Comparison of ENCODE assay signal across 18 cellular contexts in the genomic region with DNA sequence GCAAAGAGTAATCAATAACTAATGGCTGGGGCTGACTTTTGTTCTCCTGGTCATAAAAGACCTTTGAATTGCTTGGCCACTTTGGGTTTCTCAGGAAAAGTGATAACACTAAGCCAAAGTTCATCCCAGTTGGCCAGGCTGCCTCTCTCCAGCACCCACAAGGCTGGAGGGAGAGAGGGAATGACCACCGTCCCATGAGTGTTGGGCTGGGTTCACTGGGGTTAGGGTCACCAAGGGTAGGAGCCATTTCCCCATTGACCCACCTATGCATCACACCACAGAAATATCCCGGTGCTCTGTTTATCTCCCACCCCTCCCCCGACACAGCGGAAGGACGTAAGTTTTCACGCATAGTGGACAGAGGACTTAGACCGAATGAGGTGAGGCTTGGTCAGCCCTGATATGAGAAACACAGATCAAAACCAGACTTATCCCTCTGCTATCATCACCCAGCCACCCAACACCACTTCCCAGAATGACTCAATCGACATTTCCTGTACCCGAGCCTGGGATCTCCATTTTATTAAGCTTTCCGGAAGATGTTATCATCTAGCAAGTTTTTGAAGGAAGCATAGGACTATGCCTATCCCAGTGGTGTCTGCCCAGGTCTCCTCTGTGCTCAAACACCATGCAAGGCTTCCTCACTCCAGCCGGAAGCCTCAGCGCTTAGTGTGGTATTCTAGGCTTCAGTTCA. TPM values are rescaled to one million over a fixed set of nuclear protein-coding genes. Genes with fewer than 3 reads are reported as not detected.
DNase-seq lines count a peak whose midpoint lies in the region; FAIRE-seq and TF ChIP-seq lines count a peak whose summit lies in the region.
"Had no signal": no experiment of that assay in that cellular context is flagged by ENCODE, and none has a peak within 500 bp of the region (broad histone marks: within the 10 kb centered on the region; RNA-seq: fewer than 3 reads in every experiment).

No MANE protein-coding gene starts in this region.

- peaks cover 9 to 13% of the 10 kb centered on the region in 2 donors for H3K4me1 ChIP-seq in duodenal mucosa (ENCODE audit: control insufficient read depth in 1 of 2, insufficient read depth in 2 of 2, low read length in 2 of 2)
- H3K4me1 ChIP-seq in liver (ENCODE audit: control insufficient read depth in 4 of 4, insufficient read depth in 4 of 4, low read length in 3 of 4): peaks cover 2 to 10% (median 4%) of the 10 kb centered on the region in 4 donors
- no peaks in the 10 kb centered on the region for H3K4me1 ChIP-seq in testis

- H3K9ac ChIP-seq in duodenal mucosa (ENCODE audit: low read depth in 1 of 2, low read length in 2 of 2): no peak overlapping the region
- H3K9ac ChIP-seq in liver (ENCODE audit: low read depth in 1 of 2, low read length in 2 of 2): no peak overlapping the region

- no peaks in the 10 kb centered on the region for H3K9me3 ChIP-seq in duodenal mucosa (ENCODE audit: control insufficient read depth in 1 of 2, low read length in 2 of 2)
- no peaks in the 10 kb centered on the region for H3K9me3 ChIP-seq in liver (ENCODE audit: control insufficient read depth in 4 of 4, low read length in 3 of 4)
- H3K9me3 ChIP-seq in testis: no peaks in the 10 kb centered on the region

- H3K27ac ChIP-seq in duodenal mucosa (ENCODE audit: low read depth, low read length) (peak overlapping the region; percentile 50), liver (ENCODE audit: low read depth in 1 of 2, low read length in 2 of 2) (no peak overlapping the region), testis (no peak overlapping the region)

- peak overlapping the region; percentile 20 to 25 for H3K4me3 ChIP-seq in duodenal mucosa (ENCODE audit: low read depth in 1 of 2, low read length in 2 of 2)
- H3K4me3 ChIP-seq in liver (ENCODE audit: low read depth in 1 of 3, low read length in 3 of 3): no peak overlapping the region
- H3K4me3 ChIP-seq in testis: no peak overlapping the region

- H3K36me3 ChIP-seq in duodenal mucosa (ENCODE audit: control insufficient read depth in 1 of 2, insufficient read depth in 2 of 2, low read length in 2 of 2): no peaks in the 10 kb centered on the region
- no peaks in the 10 kb centered on the region for H3K36me3 ChIP-seq in liver (ENCODE audit: control insufficient read depth in 4 of 4, insufficient read depth in 3 of 4, low read depth in 1 of 4, low read length in 3 of 4)
- H3K36me3 ChIP-seq in testis (ENCODE audit: low read depth, missing control alignments): no peaks in the 10 kb centered on the region

- no peak for TF ChIP-seq RAD21 in liver (IDR thresholded peaks at IDR 0.05)

- DNase-seq in CMK (ENCODE audit: low read depth) (peak; percentile 74), NCI-H226 (peak; percentile 12), NCI-H345 treated with DMSO at 0.1 percent for 48 hours (lab: John Stamatoyannopoulos, UW; ENCODE audit: unreplicated experiment) (no peak), GM12892 (ENCODE audit: insufficient read length) (no peak), testis (no peak), midbrain (lab: John Stamatoyannopoulos, UW) (no peak)
- DNase-seq: Calu3, HFFc6, Karpas-422, NCI-H1417, NCI-H1930, NCI-H2171, NCI-H510A, NCI-H82, SIG-M5 had no signal

- intact Hi-C loops in testis (cut with DNase I; ENCODE audit: low total_unique reads): no loop called here

- FAIRE-seq in GM12892 (lab: Jason Lieb, UNC): no peak
- FAIRE-seq: H1 had no signal

- H3K27me3 ChIP-seq in duodenal mucosa (ENCODE audit: control insufficient read depth in 1 of 2, insufficient read depth in 2 of 2, low read length in 2 of 2) (no peaks in the 10 kb centered on the region), liver (ENCODE audit: control insufficient read depth in 4 of 4, insufficient read depth in 4 of 4, low read length in 3 of 4) (no peaks in the 10 kb centered on the region), testis (no peaks in the 10 kb centered on the region)

- no peak for TF ChIP-seq POLR2A in GM12892 (IDR thresholded peaks at IDR 0.05; ENCODE audit: low read depth, low read length)
- TF ChIP-seq POLR2A in testis (IDR thresholded peaks at IDR 0.05): no peak

- 73% methylated on average over 12 of the region's 12 CpGs for WGBS in liver
- 56 to 77% methylated on average over 11 to 12 of the region's 12 CpGs for WGBS in testis, 2 donors

- TF ChIP-seq CTCF in liver (IDR thresholded peaks at IDR 0.05; ENCODE audit: low read depth, low read length, missing input control) (no peak), testis (IDR thresholded peaks at IDR 0.05) (no peak)

TF ChIP-seq in liver, 16 proteins besides CTCF, POLR2A, EP300 and RAD21:
- TF ChIP-seq ATF3 (IDR thresholded peaks at IDR 0.05): no peak
- TF ChIP-seq ZBTB33 (IDR thresholded peaks at IDR 0.05): no peak
- no peak for TF ChIP-seq YY1 (IDR thresholded peaks at IDR 0.05)
- no peak for TF ChIP-seq HNF4G (IDR thresholded peaks at IDR 0.05)
- no peak for TF ChIP-seq FOXA1 (IDR thresholded peaks at IDR 0.05)
- TF ChIP-seq RXRA (IDR thresholded peaks at IDR 0.05): peak; percentile 43 to 50
- no peak for TF ChIP-seq NR2F2 (IDR thresholded peaks at IDR 0.05)
- no peak for TF ChIP-seq TAF1 (conservative IDR thresholded peaks at IDR 0.05)
- TF ChIP-seq, protein P1, sequence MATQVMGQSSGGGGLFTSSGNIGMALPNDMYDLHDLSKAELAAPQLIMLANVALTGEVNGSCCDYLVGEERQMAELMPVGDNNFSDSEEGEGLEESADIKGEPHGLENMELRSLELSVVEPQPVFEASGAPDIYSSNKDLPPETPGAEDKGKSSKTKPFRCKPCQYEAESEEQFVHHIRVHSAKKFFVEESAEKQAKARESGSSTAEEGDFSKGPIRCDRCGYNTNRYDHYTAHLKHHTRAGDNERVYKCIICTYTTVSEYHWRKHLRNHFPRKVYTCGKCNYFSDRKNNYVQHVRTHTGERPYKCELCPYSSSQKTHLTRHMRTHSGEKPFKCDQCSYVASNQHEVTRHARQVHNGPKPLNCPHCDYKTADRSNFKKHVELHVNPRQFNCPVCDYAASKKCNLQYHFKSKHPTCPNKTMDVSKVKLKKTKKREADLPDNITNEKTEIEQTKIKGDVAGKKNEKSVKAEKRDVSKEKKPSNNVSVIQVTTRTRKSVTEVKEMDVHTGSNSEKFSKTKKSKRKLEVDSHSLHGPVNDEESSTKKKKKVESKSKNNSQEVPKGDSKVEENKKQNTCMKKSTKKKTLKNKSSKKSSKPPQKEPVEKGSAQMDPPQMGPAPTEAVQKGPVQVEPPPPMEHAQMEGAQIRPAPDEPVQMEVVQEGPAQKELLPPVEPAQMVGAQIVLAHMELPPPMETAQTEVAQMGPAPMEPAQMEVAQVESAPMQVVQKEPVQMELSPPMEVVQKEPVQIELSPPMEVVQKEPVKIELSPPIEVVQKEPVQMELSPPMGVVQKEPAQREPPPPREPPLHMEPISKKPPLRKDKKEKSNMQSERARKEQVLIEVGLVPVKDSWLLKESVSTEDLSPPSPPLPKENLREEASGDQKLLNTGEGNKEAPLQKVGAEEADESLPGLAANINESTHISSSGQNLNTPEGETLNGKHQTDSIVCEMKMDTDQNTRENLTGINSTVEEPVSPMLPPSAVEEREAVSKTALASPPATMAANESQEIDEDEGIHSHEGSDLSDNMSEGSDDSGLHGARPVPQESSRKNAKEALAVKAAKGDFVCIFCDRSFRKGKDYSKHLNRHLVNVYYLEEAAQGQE (IDR thresholded peaks at IDR 0.05): no peak
- no peak for TF ChIP-seq GABPA (IDR thresholded peaks at IDR 0.05 in 1 of 2, conservative IDR thresholded peaks at IDR 0.05 in 1 of 2)
- no peak for TF ChIP-seq JUND (IDR thresholded peaks at IDR 0.05)
- TF ChIP-seq HNF4A (conservative IDR thresholded peaks at IDR 0.05): peak; percentile 66 to 73
- TF ChIP-seq MAX (IDR thresholded peaks at IDR 0.05): no peak
- no peak for TF ChIP-seq FOXA2 (IDR thresholded peaks at IDR 0.05)
- TF ChIP-seq SP1 (IDR thresholded peaks at IDR 0.05): peak; percentile 18
- TF ChIP-seq EGR1 (IDR thresholded peaks at IDR 0.05; ENCODE audit: low read depth in 2 of 2): no peak

RNA-seq across cellular contexts. Expression of gene PPARGC1B, which starts 27.0 kb away (rescaled TPM):
- total RNA-seq in liver: 1 to 10 TPM in 1 of 2 donors, under 1 TPM in 1; 0.70 to 3.0 TPM
- polyA plus RNA-seq in liver: 1 to 10 TPM in 1 of 2 donors, under 1 TPM in 1; 0.97 to 3.5 TPM
- polyA plus RNA-seq in GM12892 (2012; ENCODE audit: missing spikeins): 4.7 TPM
- total RNA-seq in testis: 1 to 10 TPM; 6.1 to 7.6 TPM
- polyA plus RNA-seq in testis (ENCODE audit: insufficient read depth, low read depth, low replicate concordance): 2.3 TPM

Comparison
In these comparisons a context has a peak if more than half of its experiments do, and no peak if none do; other contexts are left out.
1. DNase-seq: peak in CMK (single experiment) and NCI-H226 (single experiment); none in NCI-H345 treated with DMSO at 0.1 percent for 48 hours (single experiment), GM12892 (single experiment), testis (single experiment) and midbrain (single experiment).
2. H3K4me3 ChIP-seq: peak in duodenal mucosa (2 of 2); none in liver (0 of 3) and testis (0 of 2).